ENCODE assay signal across 1 cellular context in genomic region chr20:63846938-63847373, GRCh38.
TF ChIP-seq lines count a peak whose summit lies in the region.

No MANE protein-coding gene starts in this region.

TF ChIP-seq in K562, 482 proteins besides CTCF, POLR2A, EP300 and RAD21 (continued from another document and continues in another):
- TF ChIP-seq LEF1 (IDR thresholded peaks at IDR 0.05) (0 out of 2 replicates have a peak, but pooled peaks have one; percentile 14), FUS (optimal IDR thresholded peaks at IDR 0.05; ENCODE audit: low read depth, low read length) (no peak), KHSRP (IDR thresholded peaks at IDR 0.05) (no peak), SAFB (IDR thresholded peaks at IDR 0.05; ENCODE audit: borderline replicate concordance, low read depth, low read length) (no peak), ZBTB2 (IDR thresholded peaks at IDR 0.05) (peak; percentile 60; the same call in 1 of the 2 replicates), SRSF1 (IDR thresholded peaks at IDR 0.05; ENCODE audit: low read depth, low read length) (no peak), TEAD4 (IDR thresholded peaks at IDR 0.05; ENCODE audit: low read length) (no peak), TEAD4 (CRISPR knock-in tag; IDR thresholded peaks at IDR 0.05; ENCODE audit: borderline replicate concordance) (no peak), MECOM (CRISPR knock-in tag; IDR thresholded peaks at IDR 0.05) (no peak), PHF21A (IDR thresholded peaks at IDR 0.05; ENCODE audit: borderline replicate concordance, low read depth) (peak; percentile 35; the same call in 1 of the 2 replicates), CC2D1A (IDR thresholded peaks at IDR 0.05) (no peak), ZZZ3 (IDR thresholded peaks at IDR 0.05) (no peak), PHF20 (IDR thresholded peaks at IDR 0.05; ENCODE audit: partially characterized antibody) (peak; percentile 77), TOE1 (IDR thresholded peaks at IDR 0.05; ENCODE audit: borderline replicate concordance) (peak; percentile 41; the same call in 1 of the 2 replicates), TOE1 (CRISPR knock-in tag; IDR thresholded peaks at IDR 0.05; ENCODE audit: borderline replicate concordance, low read depth) (no peak), ZNF239 (CRISPR knock-in tag; IDR thresholded peaks at IDR 0.05) (no peak), BRD9 (IDR thresholded peaks at IDR 0.05; ENCODE audit: low read depth, partially characterized antibody) (peak; percentile 46), SNRNP70 (optimal IDR thresholded peaks at IDR 0.05; ENCODE audit: low read depth, low read length) (no peak), E2F4 (CRISPR knock-in tag; IDR thresholded peaks at IDR 0.05; ENCODE audit: low read depth) (no peak), ZEB2 (IDR thresholded peaks at IDR 0.05) (no peak), ZBTB5 (IDR thresholded peaks at IDR 0.05) (peak; percentile 71), KDM1A (IDR thresholded peaks at IDR 0.05) (no peak), IRF9 (tag; IDR thresholded peaks at IDR 0.05) (no peak), ZNF354B (CRISPR knock-in tag; IDR thresholded peaks at IDR 0.05) (no peak), RFX1 (IDR thresholded peaks at IDR 0.05) (no peak), NR0B1 (IDR thresholded peaks at IDR 0.05; ENCODE audit: partially characterized antibody) (no peak), HINFP (tag; conservative IDR thresholded peaks at IDR 0.05; ENCODE audit: low read depth) (no peak), ZNF75A (CRISPR knock-in tag; IDR thresholded peaks at IDR 0.05) (no peak), MBD2 (IDR thresholded peaks at IDR 0.05; ENCODE audit: borderline replicate concordance, low read depth) (no peak), MTA2 (IDR thresholded peaks at IDR 0.05; ENCODE audit: low read depth) (peak; percentile 52), ZNF282 (CRISPR knock-in tag; IDR thresholded peaks at IDR 0.05) (no peak), ZNF217 (CRISPR knock-in tag; IDR thresholded peaks at IDR 0.05) (no peak), TRIM24 (IDR thresholded peaks at IDR 0.05) (peak; percentile 39 to 58; a peak in 3 of 4 replicates), MGA (IDR thresholded peaks at IDR 0.05) (no peak), CREB5 (CRISPR knock-in tag; IDR thresholded peaks at IDR 0.05) (no peak)
